21 cellular contexts compared by ENCODE assay signal in the genomic region with DNA sequence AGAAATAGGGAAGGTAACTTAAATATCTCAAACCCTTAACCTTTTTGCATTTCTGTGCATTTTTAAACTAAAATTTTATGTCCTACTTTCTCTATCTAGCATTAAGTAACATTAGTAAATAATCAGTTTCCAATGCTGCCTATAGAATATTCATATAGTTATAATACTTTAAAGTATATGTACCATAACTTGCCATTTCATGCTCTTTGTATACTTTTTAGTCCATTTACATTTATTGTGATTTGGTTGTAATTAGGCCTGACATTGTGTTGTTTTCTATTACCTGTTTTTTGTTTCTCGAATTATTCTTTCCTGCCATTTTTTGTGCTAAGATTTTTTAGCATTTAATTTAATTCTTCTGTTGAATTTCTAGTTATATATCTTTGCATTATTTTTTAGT.
"Had no signal": no experiment of that assay in that cellular context is flagged by ENCODE, and none has a peak within 500 bp of the region (broad histone marks: within the 10 kb centered on the region; RNA-seq: fewer than 3 reads in every experiment).

No MANE protein-coding gene starts in this region.

- H3K36me3 ChIP-seq: MG63 had no signal

- H3K4me3 ChIP-seq: MG63, SJSA1, SK-N-MC had no signal

- FAIRE-seq: HepG2, RCC 7860 had no signal

- H3K27ac ChIP-seq: SJSA1, SK-N-MC had no signal

- H3K9me3 ChIP-seq: SJSA1 had no signal

- DNase-seq: KBM-7, MG63, NCI-H1092, NCI-H1105 treated with DMSO at 0.1 percent for 48 hours, NCI-H1417 treated with DMSO at 0.1 percent for 48 hours, NCI-H146, NCI-H1694 treated with DMSO at 0.1 percent for 48 hours, NCI-H1930, NCI-H2081, NCI-H2107, NCI-H2227 treated with DMSO at 0.1 percent for 48 hours, NCI-H524, NCI-H526 treated with DMSO at 0.1 percent for 48 hours, NCI-H748 treated with DMSO at 0.1 percent for 48 hours, Right ventricle myocardium superior, RPMI8226, SIG-M5 had no signal

- H3K27me3 ChIP-seq: MG63, SJSA1 had no signal

- ATAC-seq: HepG2 had no signal
